Comparison of ENCODE assay signal across 25 cellular contexts in genomic region chr2:69659349-69659748, GRCh38.
"Had no signal": no experiment of that assay in that cellular context is flagged by ENCODE, and none has a peak within 500 bp of the region (broad histone marks: within the 10 kb centered on the region; RNA-seq: fewer than 3 reads in every experiment).

No MANE protein-coding gene starts in this region.

- H3K4me2 ChIP-seq: neural progenitor cell had no signal

- H3K4me1 Mint-ChIP-seq: neural progenitor cell; stimulated activated memory B cell treated with anti-CD40 and anti-IgM and Interleukin-4, amounts not matched to agents 10 μg/mL and 1 μg/mL and 100 μg/mL, for 72 hours had no signal

- H3K27ac ChIP-seq: lower lobe of right lung, neural progenitor cell, prostate gland, right atrium auricular region, sigmoid colon, thoracic aorta, transverse colon, vagina had no signal

- H2AFZ ChIP-seq: neural progenitor cell had no signal

- DNase-seq: cerebellar nuclear complex; cortex of kidney; effector memory CD8-positive, alpha-beta T cell; head of caudate nucleus; hippocampal formation; immature natural killer cell; islet precursor cell; kidney glomerular epithelial cell; left colon; left ventricle myocardium superior; lower lobe of right lung; sigmoid colon; stimulated activated CD4-positive, alpha-beta T cell treated with anti-CD3 and anti-CD28 coated beads, Interleukin-4, amount 100 ng/mL, for 4 hours; stimulated activated naive CD8-positive, alpha-beta T cell treated with anti-CD3 and anti-CD28 coated beads, Interleukin-15, Interleukin-2, amounts not matched to agents 100 U/mL and 50 U/mL, for 24 hours; substantia nigra; transverse colon had no signal

- H3K27ac Mint-ChIP-seq: effector memory CD8-positive, alpha-beta T cell; natural killer cell treated with Interleukin-12 subunit alpha and Interleukin-12 subunit beta and Interleukin-15 and Interleukin-18, amount 100 ng/mL, for 72 hours; neural progenitor cell; stimulated activated memory B cell treated with anti-CD40 and anti-IgM and Interleukin-4, amounts not matched to agents 10 μg/mL and 1 μg/mL and 100 μg/mL, for 72 hours had no signal

- H3K4me3 Mint-ChIP-seq: effector memory CD8-positive, alpha-beta T cell; immature natural killer cell; natural killer cell treated with Interleukin-12 subunit alpha and Interleukin-12 subunit beta and Interleukin-15 and Interleukin-18, amount 100 ng/mL, for 72 hours; neural progenitor cell; stimulated activated memory B cell treated with anti-CD40 and anti-IgM and Interleukin-4, amounts not matched to agents 10 μg/mL and 1 μg/mL and 100 μg/mL, for 72 hours had no signal

- H3K4me3 ChIP-seq: lower lobe of right lung, neural progenitor cell, prostate gland, right atrium auricular region, sigmoid colon, thoracic aorta, transverse colon, vagina had no signal

- H3K9me3 Mint-ChIP-seq: effector memory CD8-positive, alpha-beta T cell; immature natural killer cell; natural killer cell treated with Interleukin-12 subunit alpha and Interleukin-12 subunit beta and Interleukin-15 and Interleukin-18, amount 100 ng/mL, for 72 hours had no signal

- H3K4me1 ChIP-seq: lower lobe of right lung, neural progenitor cell, prostate gland, sigmoid colon, transverse colon, vagina had no signal

- H3K9me3 ChIP-seq: lower lobe of right lung, prostate gland, right atrium auricular region, sigmoid colon, thoracic aorta, vagina had no signal

- H3K27me3 ChIP-seq: neural progenitor cell, right atrium auricular region, sigmoid colon, transverse colon, vagina had no signal

- H3K27me3 Mint-ChIP-seq: effector memory CD8-positive, alpha-beta T cell; natural killer cell treated with Interleukin-12 subunit alpha and Interleukin-12 subunit beta and Interleukin-15 and Interleukin-18, amount 100 ng/mL, for 72 hours had no signal

- FAIRE-seq: endometrium, frontal cortex had no signal

- H3K9ac ChIP-seq: neural progenitor cell had no signal

- ATAC-seq: effector memory CD8-positive, alpha-beta T cell; left colon; left ventricle myocardium superior; lower lobe of right lung; natural killer cell treated with Interleukin-12 subunit alpha and Interleukin-12 subunit beta and Interleukin-15 and Interleukin-18, amount 100 ng/mL, for 72 hours; stimulated activated memory B cell treated with anti-CD40 and anti-IgM and Interleukin-4, amounts not matched to agents 10 μg/mL and 1 μg/mL and 100 μg/mL, for 72 hours; stimulated activated naive CD8-positive, alpha-beta T cell treated with anti-CD3 and anti-CD28 coated beads, Interleukin-15, Interleukin-2, amounts not matched to agents 100 U/mL and 50 U/mL, for 24 hours had no signal

- H3K36me3 ChIP-seq: lower lobe of right lung, neural progenitor cell, prostate gland, right atrium auricular region, sigmoid colon, thoracic aorta, transverse colon, vagina had no signal

- H3K36me3 Mint-ChIP-seq: natural killer cell treated with Interleukin-12 subunit alpha and Interleukin-12 subunit beta and Interleukin-15 and Interleukin-18, amount 100 ng/mL, for 72 hours; neural progenitor cell had no signal
